Comparison of ENCODE assay signal across 9 cellular contexts in the genomic region with DNA sequence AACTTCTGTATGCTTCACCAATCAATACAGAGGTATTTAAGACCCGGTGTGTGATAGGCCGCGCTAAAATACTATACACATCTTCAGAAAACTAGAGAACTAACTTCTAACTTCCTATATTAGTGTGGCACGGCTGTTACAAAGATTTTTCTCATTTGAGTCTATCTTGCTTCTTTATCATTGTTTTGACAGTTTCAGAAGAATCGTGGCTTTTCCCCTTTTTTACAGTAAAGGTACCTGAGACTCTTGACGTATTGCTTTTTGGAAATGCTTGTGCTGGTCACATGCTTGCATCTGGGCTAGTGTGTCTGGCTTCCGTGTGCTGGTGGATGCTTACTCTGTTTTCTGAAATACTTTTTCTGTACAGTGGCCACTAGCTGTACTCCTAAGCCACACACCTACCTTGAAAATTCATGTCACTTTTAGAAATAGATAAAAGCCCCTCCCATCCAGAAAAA. TPM values are rescaled to one million over a fixed set of nuclear protein-coding genes. Genes with fewer than 3 reads are reported as not detected.
DNase-seq lines count a peak whose midpoint lies in the region; ATAC-seq, FAIRE-seq and TF ChIP-seq lines count a peak whose summit lies in the region.
"Had no signal": no experiment of that assay in that cellular context is flagged by ENCODE, and none has a peak within 500 bp of the region (broad histone marks: within the 10 kb centered on the region; RNA-seq: fewer than 3 reads in every experiment).

No MANE protein-coding gene starts in this region.

- peak overlapping the region; percentile 91 for H3K4me2 ChIP-seq in SU-DHL-6 (ENCODE audit: low read depth, low read length, poor library complexity, severe bottlenecking)
- H3K4me2 ChIP-seq in PC-9: no peak overlapping the region

- TF ChIP-seq CTCF in SU-DHL-6 (IDR thresholded peaks at IDR 0.05; ENCODE audit: insufficient read depth, low read length, poor library complexity, severe bottlenecking) (peak; percentile 12), PC-9 (conservative IDR thresholded peaks at IDR 0.05) (no peak)

- CTCF ChIA-PET in PC-9 (lab: Charles Lee): no interaction called here

- no peaks in the 10 kb centered on the region for H3K27me3 ChIP-seq in SU-DHL-6 (ENCODE audit: low read length)
- no peaks in the 10 kb centered on the region for H3K27me3 ChIP-seq in small intestine (ENCODE audit: control insufficient read depth in 2 of 2, insufficient read depth in 2 of 2, low read length in 2 of 2)
- H3K27me3 ChIP-seq in PC-9 (ENCODE audit: insufficient read depth, low read depth): peaks cover 100% of the 10 kb centered on the region

- DNase-seq in small intestine (peak; percentile 45), PC-9 (no peak), NCI-H1092 (lab: John Stamatoyannopoulos, UW) (no peak), AML-193 (lab: John Stamatoyannopoulos, UW) (no peak)

- peak overlapping the region; percentile 62 for H3K9ac ChIP-seq in SU-DHL-6 (ENCODE audit: low read length)

- H3F3A ChIP-seq in SU-DHL-6 (ENCODE audit: insufficient read depth) (peaks cover 61% of the 10 kb centered on the region), PC-9 (ENCODE audit: insufficient read depth, low read depth) (no peaks in the 10 kb centered on the region)

- H3K79me2 ChIP-seq in SU-DHL-6 (ENCODE audit: insufficient read depth, low read length) (peaks cover 98% of the 10 kb centered on the region), PC-9 (ENCODE audit: low read depth) (no peaks in the 10 kb centered on the region)

- intact Hi-C loops in PC-9 (cut with micrococcal nuclease; ENCODE audit: unreplicated experiment): no loop called here

- no TSS peak for BruUV-seq in PC-9 (replicated peaks; lab: Mats Ljungman, UMichigan)

- no peak for FAIRE-seq in small intestine (lab: Jason Lieb, UNC)

- H2AFZ ChIP-seq in SU-DHL-6 (ENCODE audit: low read depth, low read length, severe bottlenecking) (no peak overlapping the region), PC-9 (no peak overlapping the region)

- H3K9me2 ChIP-seq in SU-DHL-6 (replicated peaks; ENCODE audit: insufficient read depth, low read length): no peaks in the 10 kb centered on the region
- H3K9me2 ChIP-seq in PC-9 (ENCODE audit: insufficient read depth): no peaks in the 10 kb centered on the region

- H3K36me3 ChIP-seq in SU-DHL-6 (ENCODE audit: low read length): peaks cover 36% of the 10 kb centered on the region
- H3K36me3 ChIP-seq in small intestine (ENCODE audit: control insufficient read depth in 2 of 2, insufficient read depth in 2 of 2, low read length in 2 of 2): no peaks in the 10 kb centered on the region
- no peaks in the 10 kb centered on the region for H3K36me3 ChIP-seq in PC-9 (ENCODE audit: low read depth)

- H3K27ac ChIP-seq in SU-DHL-6 (ENCODE audit: low read depth, low read length) (peak overlapping the region; percentile 72), small intestine (ENCODE audit: low read depth in 1 of 2, low read length in 1 of 2) (peak overlapping the region in 1 of 2 donors; percentile 28), PC-9 (no peak overlapping the region)

- WGBS in small intestine, 3 donors: 67 to 80% (median 68%) methylated on average over 7 of the region's 7 CpGs

- ATAC-seq in GM18909 (IDR thresholded peaks at IDR 0.05; ENCODE audit: poor library complexity, unreplicated experiment) (peak; percentile 74), HG02763 (IDR thresholded peaks at IDR 0.05; ENCODE audit: unreplicated experiment) (peak; percentile 49)

- no peaks in the 10 kb centered on the region for H4K20me1 ChIP-seq in SU-DHL-6 (ENCODE audit: low read depth, low read length)
- no peaks in the 10 kb centered on the region for H4K20me1 ChIP-seq in PC-9 (ENCODE audit: insufficient read depth)

- POLR2A ChIA-PET in PC-9 (lab: Charles Lee; ENCODE audit: unreplicated experiment): no interaction called here

- H3K9me3 ChIP-seq in SU-DHL-6 (ENCODE audit: insufficient read depth, low read length) (no peaks in the 10 kb centered on the region), small intestine (ENCODE audit: control insufficient read depth, low read depth) (no peaks in the 10 kb centered on the region), PC-9 (ENCODE audit: insufficient read depth, low read depth) (no peaks in the 10 kb centered on the region)

- H3K4me3 ChIP-seq in SU-DHL-6 (ENCODE audit: insufficient read depth, low read length, poor library complexity, severe bottlenecking) (peak overlapping the region; percentile 28), small intestine (ENCODE audit: low read depth in 1 of 2, low read length in 2 of 2) (no peak overlapping the region), PC-9 (no peak overlapping the region)
- H3K4me3 ChIP-seq: lung had no signal

- H3K4me1 ChIP-seq in small intestine (ENCODE audit: control insufficient read depth in 2 of 2, insufficient read depth in 1 of 2, low read depth in 1 of 2, low read length in 1 of 2) (peaks cover 0 to 2% of the 10 kb centered on the region in 2 donors), PC-9 (replicated peaks; ENCODE audit: insufficient read depth) (no peaks in the 10 kb centered on the region)

RNA-seq across cellular contexts. Expression of a gene that starts 12.7 kb away (rescaled TPM):
- polyA plus RNA-seq in small intestine: 1 to 10 TPM; 1.8 to 5.9 (median 3.0) TPM
- total RNA-seq in PC-9 (2021): not detected in 2 replicates
- total RNA-seq: chondrocyte had no signal
